ENCODE assay signal across 8 cellular contexts in genomic region chr20:53827996-53828672, GRCh38.
DNase-seq lines count a peak whose midpoint lies in the region; ATAC-seq and TF ChIP-seq lines count a peak whose summit lies in the region.

No MANE protein-coding gene starts in this region.

- H3K27me3 ChIP-seq in gastroesophageal sphincter: no peaks in the 10 kb centered on the region

- H3K4me3 ChIP-seq in gastroesophageal sphincter: peak overlapping the region in 1 of 2 donors; percentile 30
- H3K4me3 ChIP-seq in skeletal muscle cell (ENCODE audit: low read depth, low read length): peak overlapping the region; percentile 34

- H3K36me3 Mint-ChIP-seq in activated CD4-positive, alpha-beta T cell treated with anti-CD3 and anti-CD28 coated beads, Interleukin-2, amount 10 ng/mL, durations not matched to agents 7 days and 5 days (ENCODE audit: low read depth): peaks cover 16% of the 10 kb centered on the region

- ATAC-seq in gastroesophageal sphincter (peak; percentile 69), GM18861 (IDR thresholded peaks at IDR 0.05; ENCODE audit: unreplicated experiment) (no peak)

- TF ChIP-seq POLR2A in gastroesophageal sphincter (IDR thresholded peaks at IDR 0.05): no peak

- no peaks in the 10 kb centered on the region for H3K27me3 Mint-ChIP-seq in activated CD4-positive, alpha-beta T cell treated with anti-CD3 and anti-CD28 coated beads, Interleukin-2, amount 10 ng/mL, durations not matched to agents 7 days and 5 days

- TF ChIP-seq CTCF in VCaP (conservative IDR thresholded peaks at IDR 0.05): no peak
- TF ChIP-seq CTCF in gastroesophageal sphincter (IDR thresholded peaks at IDR 0.05): no peak

- peaks cover 8% of the 10 kb centered on the region for H3K9me3 Mint-ChIP-seq in activated CD4-positive, alpha-beta T cell treated with anti-CD3 and anti-CD28 coated beads, Interleukin-2, amount 10 ng/mL, durations not matched to agents 7 days and 5 days

- POLR2A ChIA-PET in activated CD4-positive, alpha-beta T cell treated with anti-CD3 and anti-CD28 coated beads, Interleukin-2, amount 10 ng/mL, durations not matched to agents 7 days and 5 days (lab: Charles Lee): no interaction called here

- no peaks in the 10 kb centered on the region for H3K9me3 ChIP-seq in gastroesophageal sphincter

- H3K27ac ChIP-seq in VCaP (peak overlapping the region; percentile 75), gastroesophageal sphincter (peak overlapping the region; percentile 72 to 94 (median 84))

- no peak for DNase-seq in activated CD4-positive, alpha-beta T cell treated with anti-CD3 and anti-CD28 coated beads, Interleukin-2, amount 10 ng/mL, durations not matched to agents 7 days and 5 days
- no peak for DNase-seq in activated CD4-positive, alpha-beta T cell treated with anti-CD3 and anti-CD28 coated beads for 4 hours
- DNase-seq in skeletal muscle cell (ENCODE audit: low read depth) (peak; percentile 100), head of caudate nucleus (no peak)
- no peak for DNase-seq in NK-92 treated with Interleukin-12 subunit alpha and Interleukin-12 subunit beta, amount 100 ng/mL, for 24 hours (lab: John Stamatoyannopoulos, UW)

- peaks cover 3 to 40% (median 15%) of the 10 kb centered on the region in 3 donors for H3K4me1 ChIP-seq in gastroesophageal sphincter

- H3K4me1 Mint-ChIP-seq in activated CD4-positive, alpha-beta T cell treated with anti-CD3 and anti-CD28 coated beads, Interleukin-2, amount 10 ng/mL, durations not matched to agents 7 days and 5 days: peaks cover 55% of the 10 kb centered on the region

- TF ChIP-seq EP300 in gastroesophageal sphincter (IDR thresholded peaks at IDR 0.05): no peak

- WGBS in gastroesophageal sphincter (ENCODE audit: low coverage in 1 of 2), 2 donors: 5 to 6% methylated on average over 5 to 6 of the region's 7 CpGs

- H3K27ac Mint-ChIP-seq in activated CD4-positive, alpha-beta T cell treated with anti-CD3 and anti-CD28 coated beads, Interleukin-2, amount 10 ng/mL, durations not matched to agents 7 days and 5 days: peak overlapping the region; percentile 95

- H3K36me3 ChIP-seq in gastroesophageal sphincter: no peaks in the 10 kb centered on the region

- intact Hi-C loops in head of caudate nucleus (cut with DNase I): no loop called here

- H3K4me3 Mint-ChIP-seq in activated CD4-positive, alpha-beta T cell treated with anti-CD3 and anti-CD28 coated beads, Interleukin-2, amount 10 ng/mL, durations not matched to agents 7 days and 5 days: peak overlapping the region; percentile 68

- CTCF ChIA-PET in activated CD4-positive, alpha-beta T cell treated with anti-CD3 and anti-CD28 coated beads, Interleukin-2, amount 10 ng/mL, durations not matched to agents 7 days and 5 days (lab: Charles Lee): interaction anchor here (0.7 to 1.5 kb wide), 5 partner anchors 9 to 157 kb away, joined by 3 read pairs; no protein-coding TSS in a partner anchor
